In genomic region chr5:99033014-99033931, GRCh38 we compare ENCODE assay signal across 8 cellular contexts.
DNase-seq lines count a peak whose midpoint lies in the region; ATAC-seq and TF ChIP-seq lines count a peak whose summit lies in the region.

No MANE protein-coding gene starts in this region.

- H2BK12ac ChIP-seq in neuronal stem cell (ENCODE audit: low read length), result no peak overlapping the region

- H2BK5ac ChIP-seq in neuronal stem cell (ENCODE audit: low read length), result no peak overlapping the region

- H2BK15ac ChIP-seq in neuronal stem cell (ENCODE audit: low read length), result no peak overlapping the region

- DNase-seq in activated CD4-positive, CD25-positive, alpha-beta regulatory T cell treated with anti-CD3 and anti-CD28 coated beads, Interleukin-2, amount 50 U/mL, for 72 hours, result no peak
- DNase-seq in M059J (ENCODE audit: low read depth), result peak; percentile 20
- DNase-seq in coronary artery (ENCODE audit: low spot score), result no peak
- DNase-seq in neuronal stem cell (ENCODE audit: low spot score), result no peak
- no peak for DNase-seq in T-helper 9 cell
- no peak for DNase-seq in activated CD4-positive, CD25-positive, alpha-beta regulatory T cell (lab: John Stamatoyannopoulos, UW)

- no peaks in the 10 kb centered on the region for H3K79me1 ChIP-seq in neuronal stem cell (ENCODE audit: low read depth, low read length)

- H3K4me1 ChIP-seq in neuronal stem cell (ENCODE audit: control insufficient read depth in 2 of 2, insufficient read depth in 1 of 2, low read depth in 1 of 2, low read length in 2 of 2), result no peaks in the 10 kb centered on the region

- no peaks in the 10 kb centered on the region for H3K9me3 ChIP-seq in neuronal stem cell (replicated peaks in 1 of 2; ENCODE audit: control insufficient read depth in 2 of 2, insufficient read depth in 1 of 2, low read depth in 1 of 2, low read length in 2 of 2)

- no peak overlapping the region for H4K91ac ChIP-seq in neuronal stem cell (ENCODE audit: low read depth, low read length, poor library complexity)

- no peak overlapping the region for H2BK120ac ChIP-seq in neuronal stem cell (ENCODE audit: low read depth, low read length)

- no peak overlapping the region for H3K23ac ChIP-seq in neuronal stem cell (ENCODE audit: low read depth, low read length, poor library complexity)

- no peaks in the 10 kb centered on the region for H3K27me3 ChIP-seq in neuronal stem cell (ENCODE audit: control insufficient read depth in 3 of 3, insufficient read depth in 3 of 3, low read depth in 1 of 3, low read length in 3 of 3)

- no peak overlapping the region for H3K4ac ChIP-seq in neuronal stem cell (ENCODE audit: low read length)

- peak; percentile 54 to 57 for ATAC-seq in activated CD4-positive, CD25-positive, alpha-beta regulatory T cell treated with anti-CD3 and anti-CD28 coated beads, Interleukin-2, amount 50 U/mL, for 24 hours
- no peak for ATAC-seq in HG03457 (IDR thresholded peaks at IDR 0.05; ENCODE audit: unreplicated experiment)

- no peak for TF ChIP-seq CTCF in coronary artery (IDR thresholded peaks at IDR 0.05)

- H3K27ac ChIP-seq in coronary artery (peak overlapping the region in 1 of 2 donors; percentile 54), neuronal stem cell (replicated peaks; ENCODE audit: low read length) (no peak overlapping the region)

- H3K9ac ChIP-seq in neuronal stem cell (ENCODE audit: low read depth, low read length, poor library complexity), result no peak overlapping the region

- no peaks in the 10 kb centered on the region for H3K36me3 ChIP-seq in neuronal stem cell (replicated peaks in 1 of 2; ENCODE audit: control insufficient read depth in 2 of 2, insufficient read depth in 2 of 2, low read length in 2 of 2)

- no peak overlapping the region for H3K4me2 ChIP-seq in neuronal stem cell (ENCODE audit: insufficient read depth, low read length, poor library complexity, severe bottlenecking)

- no CpG with 5 or more reads among the region's 6 CpGs for WGBS in neuronal stem cell (ENCODE audit: extremely low coverage in 2 of 2, insufficient read length in 2 of 2, insufficient replicate concordance in 1 of 2), 2 donors

- H3K14ac ChIP-seq in neuronal stem cell (ENCODE audit: low read length), result no peak overlapping the region

- H2AFZ ChIP-seq in neuronal stem cell (ENCODE audit: low read length), result peak overlapping the region; percentile 57

- H3K4me3 ChIP-seq in coronary artery (peak overlapping the region; percentile 61), neuronal stem cell (ENCODE audit: low read length in 2 of 2) (no peak overlapping the region)

- H4K8ac ChIP-seq in neuronal stem cell (ENCODE audit: low read depth, low read length), result no peak overlapping the region

- no peak overlapping the region for H2AK5ac ChIP-seq in neuronal stem cell (ENCODE audit: low read depth, low read length)

- H3K18ac ChIP-seq in neuronal stem cell (ENCODE audit: low read length), result no peak overlapping the region
